Comparison of ENCODE assay signal across 2 cellular contexts in the genomic region with DNA sequence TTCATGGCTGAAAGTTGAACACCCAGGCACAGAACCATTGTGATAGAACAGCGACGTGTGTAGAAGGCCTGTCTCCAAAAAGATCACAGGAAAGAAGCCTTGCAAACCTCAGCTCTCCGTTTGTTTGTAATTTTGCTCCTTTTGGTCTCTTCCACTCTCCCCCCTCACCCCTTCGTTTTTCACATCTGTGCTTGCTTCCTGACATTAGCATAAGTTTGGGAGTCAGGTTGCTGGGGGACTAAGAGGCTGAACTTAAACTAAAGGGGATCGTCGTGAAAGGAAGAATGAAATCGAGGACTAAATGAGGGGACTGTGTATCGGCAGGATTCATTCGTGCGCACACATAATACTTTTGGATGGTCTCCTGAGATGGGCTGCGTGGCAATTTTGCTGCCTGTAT.
TF ChIP-seq lines count a peak whose summit lies in the region.

No MANE protein-coding gene starts in this region.

TF ChIP-seq in H1, 55 proteins besides CTCF, POLR2A, EP300 and RAD21:
- TF ChIP-seq BCL11A (IDR thresholded peaks at IDR 0.05; ENCODE audit: low read depth in 2 of 2, low read length in 2 of 2) (no peak), RFX5 (IDR thresholded peaks at IDR 0.05; ENCODE audit: borderline replicate concordance, low read depth, low read length) (no peak), CHD1 (IDR thresholded peaks at IDR 0.05; ENCODE audit: low read depth, low read length) (no peak), EGR1 (IDR thresholded peaks at IDR 0.05; ENCODE audit: borderline replicate concordance, low read depth, low read length) (no peak), NRF1 (IDR thresholded peaks at IDR 0.05; ENCODE audit: low read depth, low read length) (no peak), MAFK (IDR thresholded peaks at IDR 0.05; ENCODE audit: low read depth, low read length) (no peak), CEBPB (IDR thresholded peaks at IDR 0.05; ENCODE audit: low read depth, low read length) (no peak), NANOG (IDR thresholded peaks at IDR 0.05; ENCODE audit: insufficient read depth, low read depth, low read length, poor library complexity, severe bottlenecking) (no peak), SP2 (IDR thresholded peaks at IDR 0.05; ENCODE audit: low read length) (no peak), POU5F1 (IDR thresholded peaks at IDR 0.05; ENCODE audit: low read depth, low read length) (no peak), SP1 (IDR thresholded peaks at IDR 0.05; ENCODE audit: low read depth, low read length) (no peak), RBBP5 (IDR thresholded peaks at IDR 0.05; ENCODE audit: borderline replicate concordance, low read depth, low read length) (no peak), TAF7 (optimal IDR thresholded peaks at IDR 0.05; ENCODE audit: borderline replicate concordance, low read depth, low read length) (no peak)

TF ChIP-seq in SK-N-SH, 30 proteins besides CTCF, POLR2A, EP300 and RAD21:
- TF ChIP-seq REST (IDR thresholded peaks at IDR 0.05; ENCODE audit: low read depth, low read length) (no peak), GATA2 (CRISPR knock-in tag; IDR thresholded peaks at IDR 0.05) (no peak), POLR2AphosphoS5 (IDR thresholded peaks at IDR 0.05; ENCODE audit: low read depth, low read length) (no peak), TEAD4 (IDR thresholded peaks at IDR 0.05; ENCODE audit: borderline replicate concordance, insufficient read depth) (no peak)
- TF ChIP-seq, protein P1, sequence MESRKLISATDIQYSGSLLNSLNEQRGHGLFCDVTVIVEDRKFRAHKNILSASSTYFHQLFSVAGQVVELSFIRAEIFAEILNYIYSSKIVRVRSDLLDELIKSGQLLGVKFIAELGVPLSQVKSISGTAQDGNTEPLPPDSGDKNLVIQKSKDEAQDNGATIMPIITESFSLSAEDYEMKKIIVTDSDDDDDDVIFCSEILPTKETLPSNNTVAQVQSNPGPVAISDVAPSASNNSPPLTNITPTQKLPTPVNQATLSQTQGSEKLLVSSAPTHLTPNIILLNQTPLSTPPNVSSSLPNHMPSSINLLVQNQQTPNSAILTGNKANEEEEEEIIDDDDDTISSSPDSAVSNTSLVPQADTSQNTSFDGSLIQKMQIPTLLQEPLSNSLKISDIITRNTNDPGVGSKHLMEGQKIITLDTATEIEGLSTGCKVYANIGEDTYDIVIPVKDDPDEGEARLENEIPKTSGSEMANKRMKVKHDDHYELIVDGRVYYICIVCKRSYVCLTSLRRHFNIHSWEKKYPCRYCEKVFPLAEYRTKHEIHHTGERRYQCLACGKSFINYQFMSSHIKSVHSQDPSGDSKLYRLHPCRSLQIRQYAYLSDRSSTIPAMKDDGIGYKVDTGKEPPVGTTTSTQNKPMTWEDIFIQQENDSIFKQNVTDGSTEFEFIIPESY (IDR thresholded peaks at IDR 0.05; ENCODE audit: borderline replicate concordance, low read depth): no peak
